ENCODE assay signal across 8 cellular contexts in the genomic region with DNA sequence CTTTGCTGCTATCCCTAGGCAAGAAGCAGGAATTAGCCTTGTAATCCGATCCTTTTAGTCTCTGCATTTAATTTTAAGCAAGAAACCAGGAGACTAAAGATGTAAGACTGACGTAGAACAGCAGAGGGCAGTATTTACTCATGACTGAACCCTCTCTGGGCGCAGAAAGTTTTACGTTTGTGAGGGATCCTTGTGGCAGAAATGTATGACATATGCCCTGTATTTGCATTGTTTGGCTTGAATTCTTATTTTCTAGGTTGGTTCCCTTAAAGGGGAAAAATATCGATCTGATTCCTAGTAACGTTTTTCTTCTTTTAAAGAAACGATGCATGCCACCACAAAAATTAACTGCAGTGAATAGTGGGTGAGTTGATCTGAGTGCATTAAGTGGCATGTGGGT. TPM values are rescaled to one million over a fixed set of nuclear protein-coding genes. Genes with fewer than 3 reads are reported as not detected.
DNase-seq lines count a peak whose midpoint lies in the region; ATAC-seq, FAIRE-seq and TF ChIP-seq lines count a peak whose summit lies in the region.

No MANE protein-coding gene starts in this region.

- in situ Hi-C loops in astrocyte of the spinal cord (cut with HindIII; ENCODE audit: low sequenced_read_pairs) = no loop called here

- peak; percentile 99 for FAIRE-seq in islet of Langerhans (lab: Jason Lieb, UNC)

- DNase-seq in activated T-cell treated with anti-CD3 and anti-CD28 coated beads, Interleukin-2, amount 50 U/mL, for 72 hours = peak; percentile 3 to 45
- DNase-seq in activated T-cell treated with anti-CD3 and anti-CD28 coated beads, Interleukin-2, amount 50 U/mL, for 48 hours = no peak
- peak; percentile 70 for DNase-seq in Jurkat, Clone E6-1 (ENCODE audit: low read depth, low spot score)
- DNase-seq in NOMO-1 treated with DMSO at 0.1 percent for 48 hours (lab: John Stamatoyannopoulos, UW; ENCODE audit: unreplicated experiment) (peak; percentile 70), astrocyte of the spinal cord (ENCODE audit: low read depth, low spot score) (peak; percentile 93)
- DNase-seq in stimulated activated naive CD8-positive, alpha-beta T cell treated with anti-CD3 and anti-CD28 coated beads, Interleukin-15, Interleukin-2, amounts not matched to agents 100 U/mL and 50 U/mL, for 24 hours = peak; percentile 7

- H3K27me3 Mint-ChIP-seq in activated T-cell treated with anti-CD3 and anti-CD28 coated beads, Interleukin-2, amount 50 U/mL, for 72 hours (ENCODE audit: low read depth) = peaks cover 62% of the 10 kb centered on the region

- TF ChIP-seq CTCF in astrocyte of the spinal cord (IDR thresholded peaks at IDR 0.05; ENCODE audit: low read depth, low read length) = peak; percentile 69

- H3K27ac Mint-ChIP-seq in activated T-cell treated with anti-CD3 and anti-CD28 coated beads, Interleukin-2, amount 50 U/mL, for 72 hours = no peak overlapping the region

- peak overlapping the region; percentile 43 to 78 for H3K4me3 Mint-ChIP-seq in activated T-cell treated with anti-CD3 and anti-CD28 coated beads, Interleukin-2, amount 50 U/mL, for 72 hours

- H3K36me3 Mint-ChIP-seq in activated T-cell treated with anti-CD3 and anti-CD28 coated beads, Interleukin-2, amount 50 U/mL, for 72 hours (ENCODE audit: insufficient read depth in 2 of 2) = peaks cover 2 to 3% of the 10 kb centered on the region in 2 donors

- H3K4me1 Mint-ChIP-seq in activated T-cell treated with anti-CD3 and anti-CD28 coated beads, Interleukin-2, amount 50 U/mL, for 72 hours (ENCODE audit: low read depth) = peaks cover 27% of the 10 kb centered on the region

- ATAC-seq in activated T-cell treated with anti-CD3 and anti-CD28 coated beads, Interleukin-2, amount 50 U/mL, for 72 hours (replicated peaks in 1 of 2) = peak in 1 of 2 donors; percentile 30
- ATAC-seq in GM21576 (IDR thresholded peaks at IDR 0.05; ENCODE audit: unreplicated experiment) = peak; percentile 61
- peak; percentile 38 for ATAC-seq in stimulated activated naive CD8-positive, alpha-beta T cell treated with anti-CD3 and anti-CD28 coated beads, Interleukin-15, Interleukin-2, amounts not matched to agents 100 U/mL and 50 U/mL, for 24 hours

- no peaks in the 10 kb centered on the region for H3K9me3 Mint-ChIP-seq in activated T-cell treated with anti-CD3 and anti-CD28 coated beads, Interleukin-2, amount 50 U/mL, for 72 hours

- no peak overlapping the region for H3K4me3 ChIP-seq in Jurkat, Clone E6-1 (ENCODE audit: low read length)
- H3K4me3 ChIP-seq in astrocyte of the spinal cord (ENCODE audit: low read depth, low read length) = no peak overlapping the region

RNA-seq across cellular contexts. Expression of gene FAT4, which starts 1.3 kb away (rescaled TPM):
- not detected for total RNA-seq in activated T-cell treated with anti-CD3 and anti-CD28 coated beads, Interleukin-2, amount 50 U/mL, for 72 hours
- polyA plus RNA-seq in Jurkat, Clone E6-1 (2012; ENCODE audit: insufficient read depth, insufficient read length) = 0.54 TPM

Comparison
In these comparisons a context has a peak if more than half of its experiments do, and no peak if none do; other contexts are left out.
1. DNase-seq: peak in activated T-cell treated with anti-CD3 and anti-CD28 coated beads, Interleukin-2, amount 50 U/mL, for 72 hours (2 of 2), Jurkat, Clone E6-1 (single experiment), NOMO-1 treated with DMSO at 0.1 percent for 48 hours (single experiment), astrocyte of the spinal cord (single experiment) and stimulated activated naive CD8-positive, alpha-beta T cell treated with anti-CD3 and anti-CD28 coated beads, Interleukin-15, Interleukin-2, amounts not matched to agents 100 U/mL and 50 U/mL, for 24 hours (single experiment); none in activated T-cell treated with anti-CD3 and anti-CD28 coated beads, Interleukin-2, amount 50 U/mL, for 48 hours (0 of 2).